9 cellular contexts compared by ENCODE assay signal in genomic region chr4:23614284-23614892, GRCh38.
DNase-seq lines count a peak whose midpoint lies in the region; ATAC-seq, FAIRE-seq and TF ChIP-seq lines count a peak whose summit lies in the region.
"Had no signal": no experiment of that assay in that cellular context is flagged by ENCODE, and none has a peak within 500 bp of the region (broad histone marks: within the 10 kb centered on the region; RNA-seq: fewer than 3 reads in every experiment).

No MANE protein-coding gene starts in this region.

- TF ChIP-seq CTCF in keratinocyte (optimal IDR thresholded peaks at IDR 0.05 in 1 of 3, IDR thresholded peaks at IDR 0.05 in 1 of 3, conservative IDR thresholded peaks at IDR 0.05 in 1 of 3; ENCODE audit: extremely low read depth in 1 of 3, insufficient read depth in 2 of 3, low read length in 3 of 3) = peak; percentile 17 to 42 (median 37)

- H3K4me3 ChIP-seq in SJCRH30 (no peak overlapping the region), keratinocyte (ENCODE audit: control insufficient read depth in 2 of 3, extremely low read depth in 1 of 3, insufficient read depth in 2 of 3, low read depth in 1 of 3, low read length in 3 of 3) (no peak overlapping the region)

- no peak overlapping the region for H3K27ac ChIP-seq in SJCRH30
- H3K27ac ChIP-seq in keratinocyte (ENCODE audit: control insufficient read depth, insufficient read depth, low read length) = no peak overlapping the region

- H3K4me2 ChIP-seq in keratinocyte (ENCODE audit: control insufficient read depth, extremely low read depth, insufficient read depth, low read depth, low read length) = no peak overlapping the region

- no peaks in the 10 kb centered on the region for H4K20me1 ChIP-seq in keratinocyte (ENCODE audit: control insufficient read depth, extremely low read depth, insufficient read depth, low read length)

- no peak overlapping the region for H3K9ac ChIP-seq in keratinocyte (ENCODE audit: control insufficient read depth, extremely low read depth, insufficient read depth, low read length)

- H3K27me3 ChIP-seq in SJCRH30 = no peaks in the 10 kb centered on the region
- H3K27me3 ChIP-seq in keratinocyte (ENCODE audit: control insufficient read depth, extremely low read depth, insufficient read depth, low read length) = no peaks in the 10 kb centered on the region

- H3K9me1 ChIP-seq in keratinocyte (ENCODE audit: control insufficient read depth, extremely low read depth, insufficient read depth, low read length) = no peaks in the 10 kb centered on the region

- DNase-seq in EL = peak; percentile 18
- DNase-seq in SJCRH30 = peak; percentile 33 to 66
- no peak for DNase-seq in keratinocyte (ENCODE audit: low read depth, low spot score)
- DNase-seq in NCI-H345 (lab: John Stamatoyannopoulos, UW) = no peak
- DNase-seq in NK-92 treated with Interleukin-12 subunit alpha and Interleukin-12 subunit beta, amount 100 ng/mL, for 24 hours (lab: John Stamatoyannopoulos, UW) = no peak
- DNase-seq: stimulated activated naive B cell treated with anti-CD40 and anti-IgM and Interleukin-4, amounts not matched to agents 10 μg/mL and 1 μg/mL and 100 μg/mL, for 72 hours had no signal

- no peak for FAIRE-seq in keratinocyte (lab: Jason Lieb, UNC)

- H3K36me3 ChIP-seq in SJCRH30 (no peaks in the 10 kb centered on the region), keratinocyte (ENCODE audit: control insufficient read depth in 2 of 2, extremely low read depth in 1 of 2, insufficient read depth in 2 of 2, low read length in 2 of 2) (no peaks in the 10 kb centered on the region)

- ATAC-seq in HG03432 (IDR thresholded peaks at IDR 0.05; ENCODE audit: unreplicated experiment) (peak; percentile 90), HG03097 (IDR thresholded peaks at IDR 0.05; ENCODE audit: low FRiP score, unreplicated experiment) (no peak), GM19397 (IDR thresholded peaks at IDR 0.05; ENCODE audit: unreplicated experiment) (no peak)

- no peak overlapping the region for H2AFZ ChIP-seq in keratinocyte (ENCODE audit: control insufficient read depth, low read length)

- dilution Hi-C loops in keratinocyte (cut with MboI; ENCODE audit: extremely low pct_ligation_motif_present, low sequenced_read_pairs) = no loop called here

- no peaks in the 10 kb centered on the region for H3K9me3 ChIP-seq in SJCRH30 (replicated peaks)
- H3K9me3 ChIP-seq in keratinocyte (ENCODE audit: control insufficient read depth, low read depth, low read length) = no peaks in the 10 kb centered on the region

- no peaks in the 10 kb centered on the region for H3K79me2 ChIP-seq in keratinocyte (ENCODE audit: control insufficient read depth, insufficient read depth, low read length)

- H3K4me1 ChIP-seq in SJCRH30 (no peaks in the 10 kb centered on the region), keratinocyte (ENCODE audit: control insufficient read depth, extremely low read depth, insufficient read depth, low read length) (no peaks in the 10 kb centered on the region)

Comparison
In these comparisons a context has a peak if more than half of its experiments do, and no peak if none do; other contexts are left out.
1. DNase-seq: peak in EL (single experiment) and SJCRH30 (2 of 2); none in keratinocyte (single experiment), NCI-H345 (single experiment) and NK-92 treated with Interleukin-12 subunit alpha and Interleukin-12 subunit beta, amount 100 ng/mL, for 24 hours (single experiment).